In the genomic region with DNA sequence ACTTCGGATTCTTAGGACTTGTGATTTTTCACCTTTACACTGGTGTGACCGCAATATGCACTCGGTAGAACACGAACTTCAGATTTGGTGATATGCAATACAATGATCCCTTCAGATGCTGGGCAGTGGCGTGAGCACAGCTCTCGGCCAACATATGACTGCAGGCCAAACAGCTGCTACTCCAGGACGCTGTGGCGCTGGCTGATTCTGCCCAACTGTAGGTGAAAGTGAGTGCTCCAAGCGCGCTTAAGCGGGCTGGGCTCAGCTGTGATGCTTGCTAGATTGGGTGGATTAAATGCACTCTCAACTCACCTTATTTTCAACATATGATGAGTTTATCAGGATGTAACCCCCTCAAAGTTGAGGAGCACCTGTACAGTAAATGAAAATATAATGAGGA, we compare ENCODE assay signal across 26 cellular contexts.
DNase-seq lines count a peak whose midpoint lies in the region; ATAC-seq and TF ChIP-seq lines count a peak whose summit lies in the region.
"Had no signal": no experiment of that assay in that cellular context is flagged by ENCODE, and none has a peak within 500 bp of the region (broad histone marks: within the 10 kb centered on the region; RNA-seq: fewer than 3 reads in every experiment).

No MANE protein-coding gene starts in this region.

- H3K4me3 Mint-ChIP-seq in activated CD8-positive, alpha-beta memory T cell treated with anti-CD3 and anti-CD28 coated beads, Interleukin-2, amount 10 ng/mL, durations not matched to agents 7 days and 5 days: no peak overlapping the region
- H3K4me3 Mint-ChIP-seq in MCF 10A (ENCODE audit: unreplicated experiment): no peak overlapping the region
- H3K4me3 Mint-ChIP-seq: CD8-positive, alpha-beta memory T cell had no signal

- H3K9me3 ChIP-seq in spleen (no peaks in the 10 kb centered on the region), mesenchymal stem cell (ENCODE audit: control insufficient read depth, low read length) (no peaks in the 10 kb centered on the region)

- H3K27ac ChIP-seq in spleen (no peak overlapping the region), mesenchymal stem cell (ENCODE audit: low read length, poor library complexity, severe bottlenecking) (no peak overlapping the region)
- H3K27ac ChIP-seq: C4-2B, HL-60 had no signal

- no peak overlapping the region for H3K4ac ChIP-seq in mesenchymal stem cell (ENCODE audit: low read depth in 1 of 2, low read length in 2 of 2)

- no peak overlapping the region for H2BK120ac ChIP-seq in mesenchymal stem cell (ENCODE audit: low read depth, low read length)

- H2BK5ac ChIP-seq in mesenchymal stem cell (ENCODE audit: low read depth, low read length, poor library complexity, severe bottlenecking): no peak overlapping the region

- no peak overlapping the region for H4K91ac ChIP-seq in mesenchymal stem cell (ENCODE audit: low read length)

- TF ChIP-seq POLR2A in spleen (IDR thresholded peaks at IDR 0.05): no peak

- H3K23ac ChIP-seq in mesenchymal stem cell (ENCODE audit: low read length in 2 of 2): no peak overlapping the region

- H3K4me2 ChIP-seq in mesenchymal stem cell (ENCODE audit: low read length, poor library complexity, severe bottlenecking): no peak overlapping the region

- no peak overlapping the region for H2AFZ ChIP-seq in mesenchymal stem cell (ENCODE audit: low read depth, low read length)

- TF ChIP-seq CTCF in spleen (IDR thresholded peaks at IDR 0.05 in 8 of 11, conservative IDR thresholded peaks at IDR 0.05 in 3 of 11): no peak
- no peak for TF ChIP-seq CTCF in MCF 10A (IDR thresholded peaks at IDR 0.05; ENCODE audit: unreplicated experiment)

- no peaks in the 10 kb centered on the region for H3K36me3 ChIP-seq in spleen
- no peaks in the 10 kb centered on the region for H3K36me3 ChIP-seq in mesenchymal stem cell (ENCODE audit: control insufficient read depth in 1 of 2, insufficient read depth in 2 of 2, low read depth in 1 of 2, low read length in 2 of 2)

- no peak overlapping the region for H3K18ac ChIP-seq in mesenchymal stem cell (ENCODE audit: low read depth in 1 of 2, low read length in 2 of 2)

- H4K8ac ChIP-seq in mesenchymal stem cell (ENCODE audit: low read length): no peak overlapping the region

- no peak overlapping the region for H3K14ac ChIP-seq in mesenchymal stem cell (ENCODE audit: low read length in 2 of 2)

- 87 to 95% (median 90%) methylated on average over 11 of the region's 11 CpGs for WGBS in spleen, 5 donors
- 83% methylated on average over 11 of the region's 11 CpGs for WGBS in mesenchymal stem cell

- H3K27ac Mint-ChIP-seq in activated CD8-positive, alpha-beta memory T cell treated with anti-CD3 and anti-CD28 coated beads, Interleukin-2, amount 10 ng/mL, durations not matched to agents 7 days and 5 days: no peak overlapping the region
- no peak overlapping the region for H3K27ac Mint-ChIP-seq in MCF 10A (ENCODE audit: low read depth, unreplicated experiment)
- H3K27ac Mint-ChIP-seq: CD8-positive, alpha-beta memory T cell had no signal

- H3K27me3 ChIP-seq in spleen (replicated peaks in 1 of 7) (peaks cover 0 to 18% (median 1%) of the 10 kb centered on the region in 7 donors), mesenchymal stem cell (ENCODE audit: control insufficient read depth in 1 of 2, insufficient read depth in 1 of 2, low read length in 2 of 2) (peaks cover 14 to 22% of the 10 kb centered on the region in 2 experiments)

- H2BK12ac ChIP-seq in mesenchymal stem cell (ENCODE audit: low read length in 2 of 2): no peak overlapping the region

- peak; percentile 38 for DNase-seq in activated CD8-positive, alpha-beta memory T cell treated with anti-CD3 and anti-CD28 coated beads, Interleukin-2, amount 10 ng/mL, durations not matched to agents 7 days and 5 days
- DNase-seq in activated CD8-positive, alpha-beta memory T cell treated with anti-CD3 and anti-CD28 coated beads, Interleukin-2, amount 50 U/mL, for 4 hours: no peak
- peak; percentile 19 for DNase-seq in SHP77 treated with DMSO at 0.1 percent for 48 hours (lab: John Stamatoyannopoulos, UW)
- DNase-seq in islet precursor cell: peak; percentile 48
- peak; percentile 58 for DNase-seq in spleen
- no peak for DNase-seq in DMS79 treated with DMSO at 0.1 percent for 48 hours (lab: John Stamatoyannopoulos, UW)
- DNase-seq in mesenchymal stem cell: no peak
- DNase-seq in MCF 10A (ENCODE audit: unreplicated experiment): no peak
- DNase-seq: Calu3; CD8-positive, alpha-beta memory T cell; GDM1; GOT3; HCEC 1CT; NCI-H1105; NCI-H146; NCI-H2029 treated with DMSO at 0.1 percent for 48 hours; NCI-H2171; NCI-H345; NCI-H524; NCI-H774; OCI-M1 had no signal

- ATAC-seq in activated CD8-positive, alpha-beta memory T cell treated with anti-CD3 and anti-CD28 coated beads, Interleukin-2, amount 10 ng/mL, durations not matched to agents 7 days and 5 days: no peak
- ATAC-seq: HepG2, K562, Right ventricle myocardium inferior had no signal

- no peak overlapping the region for H2AK5ac ChIP-seq in mesenchymal stem cell (ENCODE audit: low read length, severe bottlenecking)

- CTCF ChIA-PET in activated CD8-positive, alpha-beta memory T cell treated with anti-CD3 and anti-CD28 coated beads, Interleukin-2, amount 10 ng/mL, durations not matched to agents 7 days and 5 days (lab: Charles Lee): no interaction called here
- CTCF ChIA-PET in MCF 10A (lab: Yijun Ruan, JAX): no interaction called here

- no peak overlapping the region for H2BK15ac ChIP-seq in mesenchymal stem cell (ENCODE audit: low read depth, poor library complexity, severe bottlenecking)

- no peak overlapping the region for H3K4me3 ChIP-seq in spleen
- no peak overlapping the region for H3K4me3 ChIP-seq in mesenchymal stem cell (ENCODE audit: insufficient read depth in 1 of 2, low read depth in 1 of 2, low read length in 2 of 2)
- H3K4me3 ChIP-seq: K562 had no signal

- H3K36me3 Mint-ChIP-seq in activated CD8-positive, alpha-beta memory T cell treated with anti-CD3 and anti-CD28 coated beads, Interleukin-2, amount 10 ng/mL, durations not matched to agents 7 days and 5 days: no peaks in the 10 kb centered on the region
- peaks cover 4% of the 10 kb centered on the region for H3K36me3 Mint-ChIP-seq in MCF 10A (ENCODE audit: insufficient read depth, unreplicated experiment)
- H3K36me3 Mint-ChIP-seq: CD8-positive, alpha-beta memory T cell had no signal

- POLR2A ChIA-PET in MCF 10A (lab: Yijun Ruan, JAX): no interaction called here

- no peak overlapping the region for H3K9ac ChIP-seq in mesenchymal stem cell (ENCODE audit: low read length)

- intact Hi-C loops in spleen (cut with DNase I; ENCODE audit: low total_unique reads) (no loop called here), MCF 10A (cut with micrococcal nuclease) (no loop called here)

- no peaks in the 10 kb centered on the region for H3K79me1 ChIP-seq in mesenchymal stem cell (replicated peaks; ENCODE audit: low read length, poor library complexity, severe bottlenecking)

- peaks cover 16% of the 10 kb centered on the region for H3K27me3 Mint-ChIP-seq in activated CD8-positive, alpha-beta memory T cell treated with anti-CD3 and anti-CD28 coated beads, Interleukin-2, amount 10 ng/mL, durations not matched to agents 7 days and 5 days
- no peaks in the 10 kb centered on the region for H3K27me3 Mint-ChIP-seq in MCF 10A (ENCODE audit: insufficient read depth, unreplicated experiment)

- no TSS peak for BruUV-seq in MCF 10A (replicated peaks; lab: Mats Ljungman, UMichigan)

- H3K4me1 ChIP-seq in spleen: peaks cover 0 to 14% (median 6%) of the 10 kb centered on the region in 6 donors
- no peaks in the 10 kb centered on the region for H3K4me1 ChIP-seq in mesenchymal stem cell (ENCODE audit: control insufficient read depth, insufficient read depth, low read depth, low read length)

- H3K9me3 Mint-ChIP-seq in activated CD8-positive, alpha-beta memory T cell treated with anti-CD3 and anti-CD28 coated beads, Interleukin-2, amount 10 ng/mL, durations not matched to agents 7 days and 5 days (ENCODE audit: low read depth): no peaks in the 10 kb centered on the region
- H3K9me3 Mint-ChIP-seq in MCF 10A (ENCODE audit: unreplicated experiment): peaks cover 20% of the 10 kb centered on the region

- no peaks in the 10 kb centered on the region for H3K4me1 Mint-ChIP-seq in activated CD8-positive, alpha-beta memory T cell treated with anti-CD3 and anti-CD28 coated beads, Interleukin-2, amount 10 ng/mL, durations not matched to agents 7 days and 5 days
- H3K4me1 Mint-ChIP-seq in MCF 10A (ENCODE audit: insufficient read depth, unreplicated experiment): no peaks in the 10 kb centered on the region

Comparison
In these comparisons a context has a peak if more than half of its experiments do, and no peak if none do; other contexts are left out.
1. DNase-seq: peak in activated CD8-positive, alpha-beta memory T cell treated with anti-CD3 and anti-CD28 coated beads, Interleukin-2, amount 10 ng/mL, durations not matched to agents 7 days and 5 days (single experiment), SHP77 treated with DMSO at 0.1 percent for 48 hours (single experiment), islet precursor cell (single experiment) and spleen (single experiment); none in activated CD8-positive, alpha-beta memory T cell treated with anti-CD3 and anti-CD28 coated beads, Interleukin-2, amount 50 U/mL, for 4 hours (single experiment), DMS79 treated with DMSO at 0.1 percent for 48 hours (single experiment), mesenchymal stem cell (single experiment) and MCF 10A (single experiment).